Comparison of ENCODE assay signal across 1 cellular context in genomic region chr15:95196176-95196915, GRCh38.
A peak's percentile ranks its signal among the peaks of the same experiment; 100 is the strongest.
TF ChIP-seq lines count a peak whose summit lies in the region.

No MANE protein-coding gene starts in this region.

TF ChIP-seq in K562, 482 proteins besides CTCF, POLR2A, EP300 and RAD21 (continued from another document):
- TF ChIP-seq ZNF318 (IDR thresholded peaks at IDR 0.05; ENCODE audit: borderline replicate concordance in 1 of 2, low read depth in 1 of 2), result no peak
- TF ChIP-seq PBX2 (CRISPR knock-in tag; IDR thresholded peaks at IDR 0.05; ENCODE audit: low read depth), result no peak
- 0 out of 2 replicates have a peak, but pooled peaks have one; percentile 10 for TF ChIP-seq PBX2 (tag; conservative IDR thresholded peaks at IDR 0.05; ENCODE audit: low read depth)
- no peak for TF ChIP-seq ZC3H8 (IDR thresholded peaks at IDR 0.05)
- TF ChIP-seq, protein P1, sequence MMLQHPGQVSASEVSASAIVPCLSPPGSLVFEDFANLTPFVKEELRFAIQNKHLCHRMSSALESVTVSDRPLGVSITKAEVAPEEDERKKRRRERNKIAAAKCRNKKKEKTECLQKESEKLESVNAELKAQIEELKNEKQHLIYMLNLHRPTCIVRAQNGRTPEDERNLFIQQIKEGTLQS (IDR thresholded peaks at IDR 0.05), result peak; percentile 7; the same call in 1 of the 2 replicates
- TF ChIP-seq, protein P1 (CRISPR knock-in tag; conservative IDR thresholded peaks at IDR 0.05), result no peak
- TF ChIP-seq CEBPB (tag; IDR thresholded peaks at IDR 0.05), result peak; percentile 41; the same call in 1 of the 2 replicates
- TF ChIP-seq CBX2 (IDR thresholded peaks at IDR 0.05; ENCODE audit: insufficient read depth, low read length, poor library complexity, severe bottlenecking), result no peak
- no peak for TF ChIP-seq ZNF707 (CRISPR knock-in tag; conservative IDR thresholded peaks at IDR 0.05)
- no peak for TF ChIP-seq ZSCAN32 (CRISPR knock-in tag; IDR thresholded peaks at IDR 0.05)
- TF ChIP-seq POLR2AphosphoS5 (IDR thresholded peaks at IDR 0.05; ENCODE audit: control insufficient read depth, insufficient read depth, low read depth, low read length), result no peak
- TF ChIP-seq PPARD (CRISPR knock-in tag; IDR thresholded peaks at IDR 0.05), result no peak
- TF ChIP-seq CBFA2T3 (IDR thresholded peaks at IDR 0.05), result no peak
- no peak for TF ChIP-seq SMARCE1 (IDR thresholded peaks at IDR 0.05)
- TF ChIP-seq SAFB2 (IDR thresholded peaks at IDR 0.05; ENCODE audit: borderline replicate concordance, low read depth, low read length, severe bottlenecking), result no peak
- TF ChIP-seq HNRNPUL1 (IDR thresholded peaks at IDR 0.05; ENCODE audit: low read length), result no peak
- no peak for TF ChIP-seq PYGO2 (tag; IDR thresholded peaks at IDR 0.05)
- TF ChIP-seq ZNF717 (CRISPR knock-in tag; IDR thresholded peaks at IDR 0.05), result no peak
- no peak for TF ChIP-seq FOXK1 (CRISPR knock-in tag; IDR thresholded peaks at IDR 0.05; ENCODE audit: borderline replicate concordance)
- TF ChIP-seq SPI1 (IDR thresholded peaks at IDR 0.05; ENCODE audit: borderline replicate concordance, low read depth, low read length), result peak; percentile 22; the same call in 1 of the 2 replicates
- no peak for TF ChIP-seq ZNF184 (CRISPR knock-in tag; IDR thresholded peaks at IDR 0.05)
- TF ChIP-seq ETV1 (tag; conservative IDR thresholded peaks at IDR 0.05; ENCODE audit: low read depth), result peak; percentile 72
- no peak for TF ChIP-seq SAFB (IDR thresholded peaks at IDR 0.05; ENCODE audit: borderline replicate concordance, low read depth, low read length)
TF ChIP-seq in K562: peak in this region for 8.
